ENCODE assay signal across 13 cellular contexts in genomic region chr3:133933097-133934024, GRCh38.
"Had no signal": no experiment of that assay in that cellular context is flagged by ENCODE, and none has a peak within 500 bp of the region (broad histone marks: within the 10 kb centered on the region; RNA-seq: fewer than 3 reads in every experiment).

No MANE protein-coding gene starts in this region.

- H3K27ac Mint-ChIP-seq: activated T-helper 1 cell treated with anti-CD3 and anti-CD28 coated beads, Interleukin-12 subunit alpha, Interleukin-12 subunit beta, Interleukin-2, Interleukin-4 antibody, amounts not matched to agents 30 ng/mL and 10 ng/mL and 1 ng/mL, durations not matched to agents 14 hours and 24 hours and 36 hours; stimulated activated effector memory CD8-positive, alpha-beta T cell treated with anti-CD3 and anti-CD28 coated beads, Interleukin-12 subunit alpha, Interleukin-12 subunit beta, amount 100 ng/mL, for 72 hours had no signal

- H3K36me3 Mint-ChIP-seq: stimulated activated effector memory CD8-positive, alpha-beta T cell treated with anti-CD3 and anti-CD28 coated beads, Interleukin-12 subunit alpha, Interleukin-12 subunit beta, amount 100 ng/mL, for 72 hours had no signal

- H3K4me3 Mint-ChIP-seq: activated T-helper 1 cell treated with anti-CD3 and anti-CD28 coated beads, Interleukin-12 subunit alpha, Interleukin-12 subunit beta, Interleukin-2, Interleukin-4 antibody, amounts not matched to agents 30 ng/mL and 10 ng/mL and 1 ng/mL, durations not matched to agents 14 hours and 24 hours and 36 hours; neural crest cell; stimulated activated effector memory CD8-positive, alpha-beta T cell treated with anti-CD3 and anti-CD28 coated beads, Interleukin-12 subunit alpha, Interleukin-12 subunit beta, amount 100 ng/mL, for 72 hours had no signal

- ATAC-seq: stimulated activated effector memory CD8-positive, alpha-beta T cell treated with anti-CD3 and anti-CD28 coated beads, Interleukin-12 subunit alpha, Interleukin-12 subunit beta, amount 100 ng/mL, for 72 hours had no signal

- H3K27me3 ChIP-seq: breast epithelium, tibial nerve had no signal

- H3K4me3 ChIP-seq: breast epithelium, esophagus squamous epithelium, smooth muscle cell, tibial nerve had no signal

- H3K27ac ChIP-seq: breast epithelium, esophagus squamous epithelium, parathyroid adenoma had no signal

- H3K4me2 ChIP-seq: smooth muscle cell had no signal

- H3K9me3 ChIP-seq: breast epithelium, esophagus squamous epithelium, tibial nerve had no signal

- DNase-seq: activated CD4-positive, alpha-beta T cell treated with anti-CD3 and anti-CD28 coated beads, Interleukin-2, amount 50 U/mL, for 4 hours; activated CD4-positive, CD25-positive, alpha-beta regulatory T cell treated with anti-CD3 and anti-CD28 coated beads, Interleukin-2, amount 50 U/mL, for 72 hours; activated naive CD4-positive, alpha-beta T cell; esophagus squamous epithelium; foreskin fibroblast; mesenchymal stem cell had no signal

- H3K4me1 ChIP-seq: breast epithelium had no signal

- H3K36me3 ChIP-seq: breast epithelium, tibial nerve had no signal

- H3K9me3 Mint-ChIP-seq: activated T-helper 1 cell treated with anti-CD3 and anti-CD28 coated beads, Interleukin-12 subunit alpha, Interleukin-12 subunit beta, Interleukin-2, Interleukin-4 antibody, amounts not matched to agents 30 ng/mL and 10 ng/mL and 1 ng/mL, durations not matched to agents 14 hours and 24 hours and 36 hours; neural crest cell; stimulated activated effector memory CD8-positive, alpha-beta T cell treated with anti-CD3 and anti-CD28 coated beads, Interleukin-12 subunit alpha, Interleukin-12 subunit beta, amount 100 ng/mL, for 72 hours had no signal

- H3K4me1 Mint-ChIP-seq: stimulated activated effector memory CD8-positive, alpha-beta T cell treated with anti-CD3 and anti-CD28 coated beads, Interleukin-12 subunit alpha, Interleukin-12 subunit beta, amount 100 ng/mL, for 72 hours had no signal

- H3K79me2 ChIP-seq: parathyroid adenoma had no signal

- H3K9ac ChIP-seq: parathyroid adenoma had no signal
